ENCODE assay signal across 1 cellular context in the genomic region with DNA sequence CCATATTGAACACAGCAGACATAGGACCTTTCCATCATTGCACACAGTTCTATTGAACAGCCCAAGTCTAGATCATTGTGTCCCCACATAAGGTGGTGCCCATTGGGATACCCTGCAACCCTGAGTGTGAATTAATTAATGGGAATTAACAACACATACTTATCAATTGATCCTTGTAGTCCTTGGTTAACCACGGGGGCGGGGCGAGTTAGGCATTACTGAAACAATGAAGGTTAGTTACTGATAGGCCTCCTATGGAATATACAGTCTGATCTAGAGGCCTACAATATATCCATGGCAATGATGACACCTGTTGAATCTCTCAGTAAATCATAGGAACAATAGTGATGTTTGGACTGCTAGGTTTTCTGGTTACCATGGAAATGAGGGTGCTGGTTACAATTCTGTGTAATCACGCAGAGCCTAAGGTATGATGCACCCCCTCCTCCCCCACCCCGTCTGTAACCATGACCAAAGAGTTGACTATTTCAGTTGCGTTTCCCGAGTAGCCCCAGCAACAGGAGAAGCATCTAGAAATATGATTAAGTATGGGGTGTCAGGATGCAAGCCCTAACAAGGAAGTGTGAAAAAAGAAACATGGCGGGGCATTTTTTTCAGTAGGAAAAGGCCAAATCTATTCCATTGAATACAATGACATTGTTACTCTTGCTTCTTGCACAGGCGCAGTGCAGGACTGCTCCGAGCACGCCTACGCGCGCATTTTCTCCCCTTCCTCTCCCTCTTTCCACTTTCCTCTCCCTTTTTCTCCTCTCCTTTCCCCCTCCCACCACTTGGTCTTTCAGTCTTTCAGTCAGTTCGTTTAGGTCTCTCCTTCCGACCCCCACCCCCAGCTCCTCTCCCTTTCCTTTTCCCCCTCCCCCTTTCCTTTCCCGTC.
A peak's percentile ranks its signal among the peaks of the same experiment; 100 is the strongest.
TF ChIP-seq lines count a peak whose summit lies in the region.

No MANE protein-coding gene starts in this region.

TF ChIP-seq in K562, 482 proteins besides CTCF, POLR2A, EP300 and RAD21 (continues in another document):
- TF ChIP-seq HOXB6 (CRISPR knock-in tag; IDR thresholded peaks at IDR 0.05; ENCODE audit: borderline replicate concordance), result no peak
- TF ChIP-seq ZBTB26 (CRISPR knock-in tag; IDR thresholded peaks at IDR 0.05), result peak; percentile 63; the same call in 1 of the 2 replicates
- 0 out of 2 replicates have a peak, but pooled peaks have one; percentile 23 for TF ChIP-seq HDAC2 (IDR thresholded peaks at IDR 0.05)
- 0 out of 2 replicates have a peak, but pooled peaks have one; percentile 33 for TF ChIP-seq EHMT2 (IDR thresholded peaks at IDR 0.05)
- peak; percentile 25; the same call in 1 of the 2 replicates for TF ChIP-seq ELF4 (CRISPR knock-in tag; IDR thresholded peaks at IDR 0.05)
- no peak for TF ChIP-seq MTF1 (CRISPR knock-in tag; IDR thresholded peaks at IDR 0.05; ENCODE audit: borderline replicate concordance)
- TF ChIP-seq KDM5B (IDR thresholded peaks at IDR 0.05; ENCODE audit: insufficient replicate concordance, low read depth, low read length), result peak; percentile 3
- TF ChIP-seq LEF1 (IDR thresholded peaks at IDR 0.05), result peak; percentile 14; the same call in 1 of the 2 replicates
- TF ChIP-seq, protein P1, sequence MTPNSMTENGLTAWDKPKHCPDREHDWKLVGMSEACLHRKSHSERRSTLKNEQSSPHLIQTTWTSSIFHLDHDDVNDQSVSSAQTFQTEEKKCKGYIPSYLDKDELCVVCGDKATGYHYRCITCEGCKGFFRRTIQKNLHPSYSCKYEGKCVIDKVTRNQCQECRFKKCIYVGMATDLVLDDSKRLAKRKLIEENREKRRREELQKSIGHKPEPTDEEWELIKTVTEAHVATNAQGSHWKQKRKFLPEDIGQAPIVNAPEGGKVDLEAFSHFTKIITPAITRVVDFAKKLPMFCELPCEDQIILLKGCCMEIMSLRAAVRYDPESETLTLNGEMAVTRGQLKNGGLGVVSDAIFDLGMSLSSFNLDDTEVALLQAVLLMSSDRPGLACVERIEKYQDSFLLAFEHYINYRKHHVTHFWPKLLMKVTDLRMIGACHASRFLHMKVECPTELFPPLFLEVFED (CRISPR knock-in tag; conservative IDR thresholded peaks at IDR 0.05), result 0 out of 2 replicates have a peak, but pooled peaks have one; percentile 52
- TF ChIP-seq FOXK2 (conservative IDR thresholded peaks at IDR 0.05 in 1 of 2, IDR thresholded peaks at IDR 0.05 in 1 of 2; ENCODE audit: low read depth in 2 of 2), result peak; percentile 22 to 24; a peak in 1 of 4 replicates
- TF ChIP-seq MEIS2 (IDR thresholded peaks at IDR 0.05; ENCODE audit: partially characterized antibody), result peak; percentile 33
- no peak for TF ChIP-seq ZNF830 (CRISPR knock-in tag; IDR thresholded peaks at IDR 0.05)
- peak; percentile 71; the same call in 1 of the 2 replicates for TF ChIP-seq HINFP (tag; conservative IDR thresholded peaks at IDR 0.05; ENCODE audit: low read depth)
- TF ChIP-seq ZNF592 (IDR thresholded peaks at IDR 0.05), result peak; percentile 32; the same call in 1 of the 2 replicates
- TF ChIP-seq, protein P2, sequence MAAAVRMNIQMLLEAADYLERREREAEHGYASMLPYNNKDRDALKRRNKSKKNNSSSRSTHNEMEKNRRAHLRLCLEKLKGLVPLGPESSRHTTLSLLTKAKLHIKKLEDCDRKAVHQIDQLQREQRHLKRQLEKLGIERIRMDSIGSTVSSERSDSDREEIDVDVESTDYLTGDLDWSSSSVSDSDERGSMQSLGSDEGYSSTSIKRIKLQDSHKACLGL (CRISPR knock-in tag; IDR thresholded peaks at IDR 0.05; ENCODE audit: borderline replicate concordance, poor library complexity, severe bottlenecking), result no peak
- 0 out of 2 replicates have a peak, but pooled peaks have one; percentile 53 for TF ChIP-seq NFRKB (IDR thresholded peaks at IDR 0.05; ENCODE audit: low read depth)
- peak; percentile 69 for TF ChIP-seq VEZF1 (CRISPR knock-in tag; IDR thresholded peaks at IDR 0.05)
- no peak for TF ChIP-seq TBP (optimal IDR thresholded peaks at IDR 0.05; ENCODE audit: low read depth, low read length)
- TF ChIP-seq, protein P3, sequence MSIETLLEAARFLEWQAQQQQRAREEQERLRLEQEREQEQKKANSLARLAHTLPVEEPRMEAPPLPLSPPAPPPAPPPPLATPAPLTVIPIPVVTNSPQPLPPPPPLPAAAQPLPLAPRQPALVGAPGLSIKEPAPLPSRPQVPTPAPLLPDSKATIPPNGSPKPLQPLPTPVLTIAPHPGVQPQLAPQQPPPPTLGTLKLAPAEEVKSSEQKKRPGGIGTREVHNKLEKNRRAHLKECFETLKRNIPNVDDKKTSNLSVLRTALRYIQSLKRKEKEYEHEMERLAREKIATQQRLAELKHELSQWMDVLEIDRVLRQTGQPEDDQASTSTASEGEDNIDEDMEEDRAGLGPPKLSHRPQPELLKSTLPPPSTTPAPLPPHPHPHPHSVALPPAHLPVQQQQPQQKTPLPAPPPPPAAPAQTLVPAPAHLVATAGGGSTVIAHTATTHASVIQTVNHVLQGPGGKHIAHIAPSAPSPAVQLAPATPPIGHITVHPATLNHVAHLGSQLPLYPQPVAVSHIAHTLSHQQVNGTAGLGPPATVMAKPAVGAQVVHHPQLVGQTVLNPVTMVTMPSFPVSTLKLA (conservative IDR thresholded peaks at IDR 0.05), result peak; percentile 37 to 54; a peak in 2 of 4 replicates
- TF ChIP-seq RFX1 (IDR thresholded peaks at IDR 0.05), result peak; percentile 76
- peak; percentile 94 for TF ChIP-seq EGR1 (conservative IDR thresholded peaks at IDR 0.05)
- peak; percentile 26; the same call in 1 of the 2 replicates for TF ChIP-seq NCOR1 (IDR thresholded peaks at IDR 0.05)
- TF ChIP-seq SOX6 (IDR thresholded peaks at IDR 0.05), result 0 out of 2 replicates have a peak, but pooled peaks have one; percentile 21
